Comparison of ENCODE assay signal across 14 cellular contexts in the genomic region with DNA sequence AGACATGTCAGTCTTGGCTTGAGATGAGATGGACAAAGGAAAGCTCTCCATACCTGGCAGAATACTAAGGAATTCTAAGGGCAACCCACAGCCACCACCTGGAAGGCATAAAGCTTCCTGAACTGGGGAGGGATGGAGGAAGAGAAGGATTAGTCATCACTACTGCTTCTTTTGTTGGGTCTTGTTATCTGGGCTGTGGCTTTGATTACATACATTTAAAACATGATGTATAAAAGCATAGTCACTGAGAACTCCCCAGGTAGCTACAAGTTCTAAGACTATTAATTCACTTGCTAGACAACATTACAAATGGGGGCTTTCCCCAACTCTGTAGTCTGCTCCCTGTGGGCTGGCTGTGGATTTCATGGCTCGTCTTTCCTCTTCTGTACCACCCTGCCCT. TPM values are rescaled to one million over a fixed set of nuclear protein-coding genes. Genes with fewer than 3 reads are reported as not detected.
DNase-seq lines count a peak whose midpoint lies in the region; ATAC-seq lines count a peak whose summit lies in the region.
"Had no signal": no experiment of that assay in that cellular context is flagged by ENCODE, and none has a peak within 500 bp of the region (broad histone marks: within the 10 kb centered on the region; RNA-seq: fewer than 3 reads in every experiment).

No MANE protein-coding gene starts in this region.

- peak; percentile 67 to 83 for ATAC-seq in activated CD4-positive, CD25-positive, alpha-beta regulatory T cell treated with anti-CD3 and anti-CD28 coated beads, Interleukin-2, amount 50 U/mL, for 24 hours
- ATAC-seq in activated naive CD8-positive, alpha-beta T cell treated with anti-CD3 and anti-CD28 coated beads, Interleukin-2, amount 10 ng/mL, durations not matched to agents 7 days and 5 days (ENCODE audit: low read depth): no peak
- ATAC-seq in HG02678 (IDR thresholded peaks at IDR 0.05; ENCODE audit: unreplicated experiment): no peak

- H3K27me3 Mint-ChIP-seq in activated naive CD8-positive, alpha-beta T cell treated with anti-CD3 and anti-CD28 coated beads, Interleukin-2, amount 10 ng/mL, durations not matched to agents 7 days and 5 days: no peaks in the 10 kb centered on the region

- H3K4me1 Mint-ChIP-seq in activated naive CD8-positive, alpha-beta T cell treated with anti-CD3 and anti-CD28 coated beads, Interleukin-2, amount 10 ng/mL, durations not matched to agents 7 days and 5 days: peaks cover 11% of the 10 kb centered on the region

- no peaks in the 10 kb centered on the region for H3K9me3 Mint-ChIP-seq in activated naive CD8-positive, alpha-beta T cell treated with anti-CD3 and anti-CD28 coated beads, Interleukin-2, amount 10 ng/mL, durations not matched to agents 7 days and 5 days
- H3K9me3 Mint-ChIP-seq: activated T-helper 1 cell treated with anti-CD3 and anti-CD28 coated beads, Interleukin-12 subunit alpha, Interleukin-12 subunit beta, Interleukin-2, Interleukin-4 antibody, amounts not matched to agents 30 ng/mL and 10 ng/mL and 1 ng/mL, durations not matched to agents 14 hours and 24 hours and 36 hours had no signal

- POLR2A ChIA-PET in activated naive CD8-positive, alpha-beta T cell treated with anti-CD3 and anti-CD28 coated beads, Interleukin-2, amount 10 ng/mL, durations not matched to agents 7 days and 5 days (lab: Charles Lee): interaction anchor here (1.9 kb wide), 1 partner anchor 58 kb away, joined by 6 read pairs; a partner anchor contains a TSS

- H3K27ac Mint-ChIP-seq in activated naive CD8-positive, alpha-beta T cell treated with anti-CD3 and anti-CD28 coated beads, Interleukin-2, amount 10 ng/mL, durations not matched to agents 7 days and 5 days: peak overlapping the region; percentile 60
- H3K27ac Mint-ChIP-seq: activated T-helper 1 cell treated with anti-CD3 and anti-CD28 coated beads, Interleukin-12 subunit alpha, Interleukin-12 subunit beta, Interleukin-2, Interleukin-4 antibody, amounts not matched to agents 30 ng/mL and 10 ng/mL and 1 ng/mL, durations not matched to agents 14 hours and 24 hours and 36 hours had no signal

- peaks cover 29% of the 10 kb centered on the region for H3K36me3 Mint-ChIP-seq in activated naive CD8-positive, alpha-beta T cell treated with anti-CD3 and anti-CD28 coated beads, Interleukin-2, amount 10 ng/mL, durations not matched to agents 7 days and 5 days

- no peak overlapping the region for H3K4me3 Mint-ChIP-seq in activated naive CD8-positive, alpha-beta T cell treated with anti-CD3 and anti-CD28 coated beads, Interleukin-2, amount 10 ng/mL, durations not matched to agents 7 days and 5 days
- H3K4me3 Mint-ChIP-seq: activated T-helper 1 cell treated with anti-CD3 and anti-CD28 coated beads, Interleukin-12 subunit alpha, Interleukin-12 subunit beta, Interleukin-2, Interleukin-4 antibody, amounts not matched to agents 30 ng/mL and 10 ng/mL and 1 ng/mL, durations not matched to agents 14 hours and 24 hours and 36 hours had no signal

- no peak for DNase-seq in activated CD4-positive, CD25-positive, alpha-beta regulatory T cell treated with anti-CD3 and anti-CD28 coated beads, Interleukin-2, amount 50 U/mL, for 72 hours
- DNase-seq in HT1080 (ENCODE audit: low read depth) (peak; percentile 71), iris pigment epithelial cell (ENCODE audit: low read depth) (peak; percentile 21), GDM1 (lab: John Stamatoyannopoulos, UW) (no peak), UCSD-AML1 (lab: John Stamatoyannopoulos, UW; ENCODE audit: unreplicated experiment) (no peak)
- no peak for DNase-seq in activated naive CD8-positive, alpha-beta T cell treated with anti-CD3 and anti-CD28 coated beads, Interleukin-2, amount 10 ng/mL, durations not matched to agents 7 days and 5 days
- DNase-seq: mesenchymal stem cell, NCI-H2081, NCI-H748 treated with DMSO at 0.1 percent for 48 hours, SIG-M5, WERI-Rb-1 had no signal

RNA-seq across cellular contexts. Expression of a gene that starts 58.2 kb away (rescaled TPM):
- total RNA-seq in HT1080 (2014; rRNA removed; shearing (Covaris generic)): 18.8 and 19.7 TPM in 2 replicates
- 11.1 and 19.4 TPM in 2 replicates for polyA plus RNA-seq in HT1080 (2015; cell fraction: cytosol; rRNA removed)
- 47.7 and 62.1 TPM in 2 replicates for polyA plus RNA-seq in HT1080 (2015; cell fraction: nucleus; rRNA removed)
- 100 to 1,000 TPM; 119 to 122 TPM for total RNA-seq in activated naive CD8-positive, alpha-beta T cell treated with anti-CD3 and anti-CD28 coated beads, Interleukin-2, amount 10 ng/mL, durations not matched to agents 7 days and 5 days

Comparison
In these comparisons a context has a peak if more than half of its experiments do, and no peak if none do; other contexts are left out.
1. ATAC-seq: peak in activated CD4-positive, CD25-positive, alpha-beta regulatory T cell treated with anti-CD3 and anti-CD28 coated beads, Interleukin-2, amount 50 U/mL, for 24 hours (2 of 2); none in activated naive CD8-positive, alpha-beta T cell treated with anti-CD3 and anti-CD28 coated beads, Interleukin-2, amount 10 ng/mL, durations not matched to agents 7 days and 5 days (single experiment) and HG02678 (single experiment).
2. DNase-seq: peak in HT1080 (single experiment) and iris pigment epithelial cell (single experiment); none in activated CD4-positive, CD25-positive, alpha-beta regulatory T cell treated with anti-CD3 and anti-CD28 coated beads, Interleukin-2, amount 50 U/mL, for 72 hours (single experiment), activated naive CD8-positive, alpha-beta T cell treated with anti-CD3 and anti-CD28 coated beads, Interleukin-2, amount 10 ng/mL, durations not matched to agents 7 days and 5 days (single experiment), GDM1 (single experiment) and UCSD-AML1 (single experiment).